ENCODE assay signal across 17 cellular contexts in the genomic region with DNA sequence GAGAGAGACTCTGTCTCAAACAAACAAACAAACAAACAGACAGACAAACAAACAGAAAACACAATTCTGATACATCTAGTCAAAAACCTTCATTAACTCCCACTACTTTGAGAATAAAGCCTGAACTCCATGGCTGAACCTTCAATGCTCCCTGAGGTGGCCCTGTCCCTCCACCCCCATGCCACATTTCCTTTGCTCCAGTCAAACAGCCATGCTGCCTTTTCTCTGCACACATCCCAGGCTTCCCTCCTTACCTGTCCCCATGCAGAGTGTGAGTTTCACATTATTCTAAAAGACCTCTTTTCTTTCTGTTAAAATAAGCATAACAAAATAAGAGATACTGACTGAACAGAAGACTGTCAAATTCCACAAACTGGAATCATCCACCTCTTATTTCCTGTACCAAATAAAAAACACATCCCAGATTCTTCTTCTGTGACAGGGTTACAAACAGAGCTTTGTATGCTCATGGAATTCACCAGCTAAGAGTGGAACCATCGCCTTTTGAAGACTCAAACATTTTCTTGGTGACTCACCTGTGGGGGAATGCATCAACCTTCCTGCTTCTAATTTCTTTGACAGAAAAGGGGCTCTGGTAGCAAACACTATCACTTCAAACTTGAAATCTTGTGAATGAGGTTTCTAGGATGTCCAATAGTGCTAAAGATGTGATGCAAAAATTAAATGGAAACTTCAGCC.
DNase-seq lines count a peak whose midpoint lies in the region; ATAC-seq and TF ChIP-seq lines count a peak whose summit lies in the region.
"Had no signal": no experiment of that assay in that cellular context is flagged by ENCODE, and none has a peak within 500 bp of the region (broad histone marks: within the 10 kb centered on the region; RNA-seq: fewer than 3 reads in every experiment).

No MANE protein-coding gene starts in this region.

- no peak overlapping the region for H3K4me3 ChIP-seq in GM23338
- no peak overlapping the region for H3K4me3 ChIP-seq in epithelial cell of proximal tubule (ENCODE audit: low read depth, low read length)
- no peak overlapping the region for H3K4me3 ChIP-seq in skeletal muscle cell (ENCODE audit: low read depth, low read length)
- no peak overlapping the region for H3K4me3 ChIP-seq in gastrocnemius medialis
- H3K4me3 ChIP-seq: esophagus muscularis mucosa, skin epidermis, thoracic aorta had no signal

- H3K4me1 ChIP-seq in GM23338 (ENCODE audit: insufficient read depth) (no peaks in the 10 kb centered on the region), gastrocnemius medialis (no peaks in the 10 kb centered on the region)

- H3K9me3 Mint-ChIP-seq in GM23338 = peaks cover 18% of the 10 kb centered on the region

- H3K27me3 Mint-ChIP-seq in GM23338 (ENCODE audit: insufficient read depth, low read depth, poor library complexity) = peaks cover 8% of the 10 kb centered on the region

- no peak overlapping the region for H3K4me2 ChIP-seq in GM23338

- DNase-seq in GM23338 (ENCODE audit: low spot score) (no peak), RWPE1 (ENCODE audit: low spot score) (peak; percentile 58), epithelial cell of proximal tubule (ENCODE audit: low read depth) (peak; percentile 46), skeletal muscle cell (ENCODE audit: low read depth) (peak; percentile 19), gastrocnemius medialis (no peak), GM10248 (ENCODE audit: extremely low spot score) (no peak), germinal center (ENCODE audit: low spot score) (no peak)
- DNase-seq in activated T-cell treated with anti-CD3 and anti-CD28 coated beads, Interleukin-2, amount 50 U/mL, for 48 hours = no peak
- DNase-seq: activated effector memory CD4-positive, alpha-beta T cell treated with Interleukin-2 at 50 U/mL for 16 hours; kidney; NCI-H1436; NCI-H69 had no signal

- no peaks in the 10 kb centered on the region for H4K20me1 ChIP-seq in GM23338 (replicated peaks; ENCODE audit: insufficient read depth)

- H3K27ac ChIP-seq in GM23338 (ENCODE audit: low read depth) (no peak overlapping the region), RWPE1 (no peak overlapping the region), gastrocnemius medialis (no peak overlapping the region)
- H3K27ac ChIP-seq: esophagus muscularis mucosa, skin epidermis, thoracic aorta had no signal

- POLR2A ChIA-PET in RWPE1 (lab: Yijun Ruan, JAX; ENCODE audit: low non-redundant PET) (no interaction called here), GM10248 (lab: Yijun Ruan, JAX) (no interaction called here)

- H2AFZ ChIP-seq in GM23338 = peak overlapping the region; percentile 59; the same call in 1 of the 2 replicates

- CTCF ChIA-PET in RWPE1 (lab: Yijun Ruan, JAX) (interaction anchor here (0.7 kb wide), 1 partner anchor 405 kb away, joined by 3 read pairs; no protein-coding TSS in a partner anchor), GM10248 (lab: Yijun Ruan, JAX) (no interaction called here)

- no peak for TF ChIP-seq CTCF in GM23338 (conservative IDR thresholded peaks at IDR 0.05; ENCODE audit: low read depth in 2 of 2)
- TF ChIP-seq CTCF in RWPE1 (conservative IDR thresholded peaks at IDR 0.05; ENCODE audit: low read depth) = no peak
- no peak for TF ChIP-seq CTCF in epithelial cell of proximal tubule (conservative IDR thresholded peaks at IDR 0.05; ENCODE audit: low read depth, low read length)
- no peak for TF ChIP-seq CTCF in gastrocnemius medialis (IDR thresholded peaks at IDR 0.05 in 4 of 5, conservative IDR thresholded peaks at IDR 0.05 in 1 of 5)
- TF ChIP-seq CTCF in GM10248 (IDR thresholded peaks at IDR 0.05; ENCODE audit: control extremely low read depth, extremely low read depth, low read depth, missing control alignments) = no peak

- in situ Hi-C loops in gastrocnemius medialis (cut with MboI; ENCODE audit: low sequenced_read_pairs in 4 of 4) = loop anchor here in 2 of 4 donors (25.0 kb wide), 2 partner anchors 390 to 665 kb away; no protein-coding TSS in a partner anchor

- ATAC-seq in GM23338 (no peak), gastrocnemius medialis (no peak)

- no peaks in the 10 kb centered on the region; the same call in 2 of the 3 replicates for H3K36me3 Mint-ChIP-seq in GM23338 (ENCODE audit: low read depth)

- H3K79me2 ChIP-seq in GM23338 (replicated peaks; ENCODE audit: insufficient read depth) = no peaks in the 10 kb centered on the region

- H3K27me3 ChIP-seq in GM23338 (ENCODE audit: insufficient read depth) = no peaks in the 10 kb centered on the region
- H3K27me3 ChIP-seq in gastrocnemius medialis = no peaks in the 10 kb centered on the region

- H3K4me3 Mint-ChIP-seq in GM23338 = no peak overlapping the region
- H3K4me3 Mint-ChIP-seq: central memory CD8-positive, alpha-beta T cell; nephron had no signal

- no peaks in the 10 kb centered on the region for H3K9me3 ChIP-seq in gastrocnemius medialis
- H3K9me3 ChIP-seq: thoracic aorta had no signal

- no peak overlapping the region for H3K27ac Mint-ChIP-seq in GM23338
- H3K27ac Mint-ChIP-seq: nephron had no signal

- H3K36me3 ChIP-seq in GM23338 (ENCODE audit: insufficient read depth) (no peaks in the 10 kb centered on the region), gastrocnemius medialis (no peaks in the 10 kb centered on the region)
- H3K36me3 ChIP-seq: esophagus muscularis mucosa, thoracic aorta had no signal

- intact Hi-C loops in gastrocnemius medialis (cut with DNase I; ENCODE audit: low total_unique reads) = no loop called here

- peaks cover 12% of the 10 kb centered on the region; the same call in 2 of the 3 replicates for H3K4me1 Mint-ChIP-seq in GM23338

- no peak for TF ChIP-seq POLR2A in gastrocnemius medialis (IDR thresholded peaks at IDR 0.05)

- no peaks in the 10 kb centered on the region for H3F3A ChIP-seq in GM23338 (replicated peaks; ENCODE audit: low read depth)

- H3K9me2 ChIP-seq in GM23338 (ENCODE audit: insufficient read depth) = no peaks in the 10 kb centered on the region

TF ChIP-seq in GM23338, 12 proteins besides CTCF, POLR2A, EP300 and RAD21:
- TF ChIP-seq POLR2AphosphoS5 (IDR thresholded peaks at IDR 0.05; ENCODE audit: low read depth) (no peak), JUNB (IDR thresholded peaks at IDR 0.05; ENCODE audit: unreplicated experiment) (no peak), ZNF114 (CRISPR knock-in tag; IDR thresholded peaks at IDR 0.05) (no peak)

Comparison
In these comparisons a context has a peak if more than half of its experiments do, and no peak if none do; other contexts are left out.
1. DNase-seq: peak in RWPE1 (single experiment), epithelial cell of proximal tubule (single experiment) and skeletal muscle cell (single experiment); none in GM23338 (single experiment), activated T-cell treated with anti-CD3 and anti-CD28 coated beads, Interleukin-2, amount 50 U/mL, for 48 hours (0 of 2), gastrocnemius medialis (0 of 2), GM10248 (single experiment) and germinal center (single experiment).